2 cellular contexts compared by ENCODE assay signal in genomic region chr12:109841356-109841755, GRCh38.
TF ChIP-seq lines count a peak whose summit lies in the region.

No MANE protein-coding gene starts in this region.

TF ChIP-seq in HCT116, 20 proteins besides CTCF, POLR2A, EP300 and RAD21:
- TF ChIP-seq CEBPB (IDR thresholded peaks at IDR 0.05; ENCODE audit: low read depth) (no peak), YY1 (IDR thresholded peaks at IDR 0.05; ENCODE audit: extremely low read depth, insufficient replicate concordance, low read depth, low read length) (no peak), SIN3A (IDR thresholded peaks at IDR 0.05; ENCODE audit: low read depth) (no peak), ATF3 (IDR thresholded peaks at IDR 0.05) (no peak)

TF ChIP-seq in WTC11, 78 proteins besides CTCF, POLR2A, EP300 and RAD21:
- no peak for TF ChIP-seq ZNF219 (CRISPR knock-in tag; IDR thresholded peaks at IDR 0.05; ENCODE audit: borderline replicate concordance)
- no peak for TF ChIP-seq HMGXB4 (CRISPR knock-in tag; IDR thresholded peaks at IDR 0.05)
- TF ChIP-seq IRF1 (CRISPR knock-in tag; IDR thresholded peaks at IDR 0.05) = no peak
- TF ChIP-seq FOXJ3 (CRISPR knock-in tag; IDR thresholded peaks at IDR 0.05; ENCODE audit: borderline replicate concordance) = no peak
- TF ChIP-seq ZNF532 (CRISPR knock-in tag; IDR thresholded peaks at IDR 0.05; ENCODE audit: borderline replicate concordance) = no peak
- TF ChIP-seq GTF2I (CRISPR knock-in tag; conservative IDR thresholded peaks at IDR 0.05) = peak; percentile 86; the same call in 1 of the 2 replicates
- TF ChIP-seq GRHL2 (CRISPR knock-in tag; IDR thresholded peaks at IDR 0.05; ENCODE audit: insufficient replicate concordance, severe bottlenecking) = no peak
TF ChIP-seq in WTC11: peak in this region for 1.
